26 cellular contexts compared by ENCODE assay signal in the genomic region with DNA sequence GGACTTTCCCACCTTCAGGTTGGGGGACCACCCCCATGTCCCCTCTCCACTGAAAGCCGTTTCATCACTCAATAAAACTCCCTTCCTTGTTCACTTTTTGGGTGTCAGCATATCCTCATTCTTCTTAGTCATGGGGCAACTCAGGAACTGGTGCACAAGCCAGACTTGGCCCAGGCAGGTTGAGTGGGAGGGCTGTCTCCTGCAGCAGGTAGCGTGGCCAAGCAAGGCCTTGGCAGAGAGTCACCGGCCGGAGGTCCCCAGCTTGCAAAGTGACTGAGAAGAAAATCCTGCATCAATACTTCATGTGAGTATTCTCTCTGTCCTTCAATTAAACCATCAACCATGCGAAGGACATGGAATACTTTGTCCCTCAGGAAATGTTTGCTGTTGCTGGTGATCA.
"Had no signal": no experiment of that assay in that cellular context is flagged by ENCODE, and none has a peak within 500 bp of the region (broad histone marks: within the 10 kb centered on the region; RNA-seq: fewer than 3 reads in every experiment).

No MANE protein-coding gene starts in this region.

- FAIRE-seq: keratinocyte had no signal

- H3K4me2 ChIP-seq: smooth muscle cell had no signal

- H3K36me3 ChIP-seq: ascending aorta, gastrocnemius medialis, ovary, prostate gland, suprapubic skin, tibial artery had no signal

- ATAC-seq: effector memory CD8-positive, alpha-beta T cell; gastrocnemius medialis; left cardiac atrium; left ventricle myocardium superior; naive thymus-derived CD4-positive, alpha-beta T cell; stimulated activated naive B cell treated with anti-CD40 and anti-IgM and Interleukin-4, amounts not matched to agents 10 μg/mL and 1 μg/mL and 100 μg/mL, for 72 hours had no signal

- H3K4me3 ChIP-seq: ascending aorta, gastrocnemius medialis, ovary, prostate gland, smooth muscle cell, suprapubic skin, tibial artery had no signal

- H3K27ac ChIP-seq: ascending aorta, gastrocnemius medialis, ovary, prostate gland, suprapubic skin, tibial artery had no signal

- DNase-seq: activated CD4-positive, alpha-beta T cell treated with anti-CD3 and anti-CD28 coated beads for 4 hours; activated CD4-positive, alpha-beta T cell treated with anti-CD3 and anti-CD28 coated beads, Interleukin-2, amount 50 U/mL, for 4 hours; activated CD4-positive, CD25-positive, alpha-beta regulatory T cell; activated gamma-delta T cell; activated naive CD4-positive, alpha-beta T cell treated with anti-CD3 and anti-CD28 coated beads, Interleukin-2, amount 10 ng/mL, durations not matched to agents 7 days and 5 days; activated naive CD8-positive, alpha-beta T cell treated with anti-CD3 and anti-CD28 coated beads, Interleukin-2, amount 10 ng/mL, durations not matched to agents 7 days and 5 days; activated T-cell treated with anti-CD3 and anti-CD28 coated beads, Interleukin-2, amount 50 U/mL, for 1 hour; cortex of kidney; effector memory CD8-positive, alpha-beta T cell; erythroblast; gastrocnemius medialis; glutamatergic neuron; left cardiac atrium; left ventricle myocardium superior; naive thymus-derived CD4-positive, alpha-beta T cell; ovary; retina; stimulated activated CD4-positive, alpha-beta T cell treated with anti-CD3 and anti-CD28 coated beads, Interleukin-15, amount 100 ng/mL, for 24 hours; stimulated activated CD4-positive, alpha-beta T cell treated with anti-CD3 and anti-CD28 coated beads, Interleukin-2, amount 100 ng/mL, for 24 hours; stimulated activated naive B cell treated with anti-CD40 and anti-IgM and Interleukin-4, amounts not matched to agents 10 μg/mL and 1 μg/mL and 100 μg/mL, for 72 hours; tibial artery had no signal

- H3K4me1 ChIP-seq: ascending aorta, gastrocnemius medialis, prostate gland, suprapubic skin, tibial artery had no signal

- H3K9me3 ChIP-seq: ascending aorta, gastrocnemius medialis, prostate gland, suprapubic skin, tibial artery had no signal

- H3K27me3 ChIP-seq: ascending aorta, gastrocnemius medialis, ovary, suprapubic skin, tibial artery had no signal
